9 cellular contexts compared by ENCODE assay signal in the genomic region with DNA sequence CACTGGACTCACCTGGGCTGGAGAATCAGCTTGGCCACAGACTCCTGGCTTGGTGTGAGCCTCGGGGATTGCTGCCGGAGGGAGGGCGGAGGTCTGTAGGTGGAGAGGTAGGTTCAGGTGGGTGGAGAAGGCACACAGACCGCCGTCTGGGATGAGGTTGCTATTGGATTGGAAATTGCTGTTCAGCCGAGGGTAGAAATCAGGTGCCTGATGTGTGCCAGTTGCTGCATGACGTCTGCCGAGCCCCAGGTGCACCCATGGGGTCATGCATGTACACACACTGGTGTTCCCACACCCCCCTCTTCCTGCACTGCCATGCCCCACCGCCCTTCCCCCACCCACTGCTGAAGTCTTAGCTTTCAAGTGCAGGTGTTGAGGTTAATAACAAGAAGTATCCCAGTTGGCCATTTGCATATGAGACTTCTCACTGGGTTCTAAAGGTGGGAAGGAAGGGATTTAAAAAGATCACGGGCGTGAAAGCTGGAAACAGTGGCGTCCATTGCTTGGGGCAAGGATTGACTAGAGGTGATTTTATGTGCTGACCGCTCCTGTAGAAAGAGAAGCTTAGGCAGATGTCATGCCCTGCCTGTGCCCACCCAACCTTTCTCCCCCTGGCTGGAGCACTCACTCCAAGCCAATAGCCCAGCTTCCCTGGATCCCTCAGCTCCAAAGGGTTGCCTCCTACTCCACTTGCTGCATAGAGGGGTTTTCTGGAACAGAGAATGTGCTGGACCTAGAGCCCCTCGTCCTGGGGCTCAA.
A peak's percentile ranks its signal among the peaks of the same experiment; 100 is the strongest.
DNase-seq lines count a peak whose midpoint lies in the region; ATAC-seq and TF ChIP-seq lines count a peak whose summit lies in the region.
"Had no signal": no experiment of that assay in that cellular context is flagged by ENCODE, and none has a peak within 500 bp of the region (broad histone marks: within the 10 kb centered on the region; RNA-seq: fewer than 3 reads in every experiment).

No MANE protein-coding gene starts in this region.

- peaks cover 61% of the 10 kb centered on the region for H3K4me1 Mint-ChIP-seq in mesothelial cell of epicardium
- H3K4me1 Mint-ChIP-seq in type B pancreatic cell (ENCODE audit: unreplicated experiment), result peaks cover 81% of the 10 kb centered on the region

- H3K36me3 Mint-ChIP-seq in mesothelial cell of epicardium, result no peaks in the 10 kb centered on the region
- H3K36me3 Mint-ChIP-seq in type B pancreatic cell, result no peaks in the 10 kb centered on the region

- no peak overlapping the region for H3K27ac Mint-ChIP-seq in mesothelial cell of epicardium
- no peak overlapping the region for H3K27ac Mint-ChIP-seq in type B pancreatic cell

- H3K36me3 ChIP-seq in BLaER1 (peaks cover 8% of the 10 kb centered on the region), uterus (no peaks in the 10 kb centered on the region)

- TF ChIP-seq POLR2A in uterus (IDR thresholded peaks at IDR 0.05), result no peak

- H3K27ac ChIP-seq in BLaER1, result peak overlapping the region; percentile 97
- no peak overlapping the region for H3K27ac ChIP-seq in uterus

- H3K4me2 ChIP-seq in BLaER1, result peak overlapping the region; percentile 97

- ATAC-seq in HG03354 (IDR thresholded peaks at IDR 0.05; ENCODE audit: poor library complexity, severe bottlenecking, unreplicated experiment), result peak; percentile 66
- ATAC-seq: Panc1 had no signal

- TF ChIP-seq CTCF in uterus (IDR thresholded peaks at IDR 0.05), result no peak
- no peak for TF ChIP-seq CTCF in mesothelial cell of epicardium (IDR thresholded peaks at IDR 0.05; ENCODE audit: unreplicated experiment)
- no peak for TF ChIP-seq CTCF in type B pancreatic cell (conservative IDR thresholded peaks at IDR 0.05)

- H3K27me3 ChIP-seq in BLaER1, result no peaks in the 10 kb centered on the region
- no peaks in the 10 kb centered on the region for H3K27me3 ChIP-seq in uterus

- H3K9me3 Mint-ChIP-seq in mesothelial cell of epicardium (no peaks in the 10 kb centered on the region), type B pancreatic cell (no peaks in the 10 kb centered on the region)

- H3K4me3 Mint-ChIP-seq in mesothelial cell of epicardium (no peak overlapping the region), type B pancreatic cell (no peak overlapping the region)

- H3K9ac ChIP-seq in BLaER1, result peak overlapping the region; percentile 90

- no peaks in the 10 kb centered on the region for H4K20me1 ChIP-seq in BLaER1

- H3K9me3 ChIP-seq in BLaER1 (no peaks in the 10 kb centered on the region), uterus (no peaks in the 10 kb centered on the region)

- DNase-seq in GM19240 (ENCODE audit: insufficient read length, low spot score) (peak; percentile 55), uterus (no peak), SKM-1 treated with dmso at 0.1 percent for 144 hours (lab: John Stamatoyannopoulos, UW; ENCODE audit: unreplicated experiment) (no peak), mesothelial cell of epicardium (ENCODE audit: low spot score in 2 of 2, unreplicated experiment in 2 of 2) (no peak), type B pancreatic cell (ENCODE audit: extremely low spot score, unreplicated experiment) (no peak)
- peak; percentile 15 for DNase-seq in effector CD4-positive, alpha-beta T cell

- H3K4me3 ChIP-seq in BLaER1 (peak overlapping the region; percentile 75), uterus (no peak overlapping the region)

- H3K27me3 Mint-ChIP-seq in mesothelial cell of epicardium (ENCODE audit: low read depth) (peaks cover 10% of the 10 kb centered on the region), type B pancreatic cell (no peaks in the 10 kb centered on the region)

- H3K4me1 ChIP-seq in BLaER1 (peaks cover 86% of the 10 kb centered on the region), uterus (no peaks in the 10 kb centered on the region)

- intact Hi-C loops in uterus (cut with DNase I; ENCODE audit: low total_unique reads), result no loop called here

Comparison
In these comparisons a context has a peak if more than half of its experiments do, and no peak if none do; other contexts are left out.
1. DNase-seq: peak in GM19240 (single experiment) and effector CD4-positive, alpha-beta T cell (single experiment); none in uterus (0 of 2), SKM-1 treated with dmso at 0.1 percent for 144 hours (single experiment), mesothelial cell of epicardium (0 of 2) and type B pancreatic cell (single experiment).